Comparison of ENCODE assay signal across 8 cellular contexts in genomic region chr1:202009326-202010031, GRCh38. TPM values are rescaled to one million over a fixed set of nuclear protein-coding genes. Genes with fewer than 3 reads are reported as not detected.
DNase-seq lines count a peak whose midpoint lies in the region; ATAC-seq and TF ChIP-seq lines count a peak whose summit lies in the region.

No MANE protein-coding gene starts in this region.

- H3K36me3 ChIP-seq in A673 (ENCODE audit: insufficient read depth, low read length, poor library complexity, severe bottlenecking) (peaks cover 10% of the 10 kb centered on the region), thoracic aorta (peaks cover 10% of the 10 kb centered on the region)

- DNase-seq in A673 (ENCODE audit: low spot score): peak; percentile 83
- peak; percentile 66 for DNase-seq in LHCN-M2 (ENCODE audit: low read depth)
- peak; percentile 65 for DNase-seq in RKO (ENCODE audit: low spot score)
- peak; percentile 29 for DNase-seq in activated effector memory CD4-positive, alpha-beta T cell treated with Interleukin-2 at 50 U/mL for 16 hours
- DNase-seq in foreskin keratinocyte: peak in 1 of 2 donors; percentile 68
- peak in 51 of 56 donors; percentile 9 to 91 (median 62) for DNase-seq in nucleus accumbens (lab: John Stamatoyannopoulos, UW)
- DNase-seq in thoracic aorta (ENCODE audit: low spot score): peak; percentile 47

- H3K4me1 ChIP-seq in A673 (ENCODE audit: insufficient read depth, low read length, poor library complexity, severe bottlenecking): no peaks in the 10 kb centered on the region
- peaks cover 22% of the 10 kb centered on the region for H3K4me1 ChIP-seq in foreskin keratinocyte
- H3K4me1 ChIP-seq in thoracic aorta (ENCODE audit: control insufficient read depth in 1 of 2, low read depth in 2 of 2): no peaks in the 10 kb centered on the region

- no peaks in the 10 kb centered on the region for H3K27me3 ChIP-seq in A673 (replicated peaks; ENCODE audit: insufficient read depth, low read depth, low read length, poor library complexity)
- H3K27me3 ChIP-seq in foreskin keratinocyte: no peaks in the 10 kb centered on the region
- no peaks in the 10 kb centered on the region for H3K27me3 ChIP-seq in thoracic aorta (replicated peaks; ENCODE audit: insufficient read depth)

- TF ChIP-seq CTCF in A673 (conservative IDR thresholded peaks at IDR 0.05; ENCODE audit: low read depth, low read length): peak; percentile 90
- TF ChIP-seq CTCF in foreskin keratinocyte (conservative IDR thresholded peaks at IDR 0.05): peak; percentile 95
- peak; percentile 82 for TF ChIP-seq CTCF in thoracic aorta (IDR thresholded peaks at IDR 0.05)

- CTCF ChIA-PET in A673 (lab: Charles Lee): no interaction called here

- H3K9me3 ChIP-seq in A673 (ENCODE audit: low read depth, low read length, poor library complexity, severe bottlenecking): no peaks in the 10 kb centered on the region
- no peaks in the 10 kb centered on the region for H3K9me3 ChIP-seq in thoracic aorta

- ATAC-seq in GM18909 (IDR thresholded peaks at IDR 0.05; ENCODE audit: poor library complexity, unreplicated experiment): peak; percentile 52
- peak; percentile 37 for ATAC-seq in foreskin keratinocyte
- ATAC-seq in thoracic aorta (ENCODE audit: insufficient number of reproducible peaks, low FRiP score, low read depth): peak; percentile 64

- intact Hi-C loops in A673 (cut with micrococcal nuclease; ENCODE audit: unreplicated experiment): loop anchor here (1.0 kb wide), 2 partner anchors 110 to 126 kb away; no protein-coding TSS in a partner anchor

- POLR2A ChIA-PET in A673 (lab: Charles Lee; ENCODE audit: low non-redundant PET): interaction anchor here (0.6 kb wide), 1 partner anchor 131 kb away, joined by 4 read pairs; no protein-coding TSS in a partner anchor

- BruUV-seq in A673 (replicated peaks; lab: Mats Ljungman, UMichigan): no TSS peak

- H3K4me3 ChIP-seq in A673 (ENCODE audit: low read depth, low read length, poor library complexity, severe bottlenecking) (no peak overlapping the region), thoracic aorta (no peak overlapping the region)

- H3K27ac ChIP-seq in A673 (ENCODE audit: low read depth, low read length, poor library complexity, severe bottlenecking) (no peak overlapping the region), foreskin keratinocyte (peak overlapping the region; percentile 10), thoracic aorta (no peak overlapping the region)

RNA-seq across cellular contexts. Expression of gene ELF3, which starts 0.9 kb away (rescaled TPM):
- total RNA-seq in A673 (2021) (0.50 and 0.56 TPM in 2 replicates), LHCN-M2 (2014; rRNA removed) (0.06 TPM in 1 of 2 replicates, not detected in the other), foreskin keratinocyte (0.04 and 0.07 TPM in 2 replicates), thoracic aorta (1 to 10 TPM in 1 of 2 donors, under 1 TPM in 1; 0.95 to 4.9 TPM)
- polyA plus RNA-seq in LHCN-M2 (2012): 0.17 TPM
- polyA plus RNA-seq in foreskin keratinocyte: 0.04 TPM in 1 of 2 replicates, not detected in the other

RNA-seq across cellular contexts. Expression of gene RNPEP, which starts 27.0 kb away (rescaled TPM):
- total RNA-seq in A673 (2021) (59.3 and 74.1 TPM in 2 replicates), LHCN-M2 (2014; rRNA removed) (70.2 and 73.3 TPM in 2 replicates), foreskin keratinocyte (75.0 and 79.3 TPM in 2 replicates), thoracic aorta (10 to 100 TPM; 46.3 to 58.2 TPM)
- polyA plus RNA-seq in LHCN-M2 (2012): 58.7 TPM
- polyA plus RNA-seq in foreskin keratinocyte: 82.4 and 97.4 TPM in 2 replicates

RNA-seq across cellular contexts. Expression of gene TIMM17A, which starts 54.2 kb away (rescaled TPM):
- 111 and 112 TPM in 2 replicates for total RNA-seq in A673 (2021)
- total RNA-seq in LHCN-M2 (2014; rRNA removed): 62.8 and 63.1 TPM in 2 replicates
- 63.0 TPM for polyA plus RNA-seq in LHCN-M2 (2012)
- total RNA-seq in foreskin keratinocyte: 63.6 and 66.4 TPM in 2 replicates
- 73.5 TPM in 2 replicates for polyA plus RNA-seq in foreskin keratinocyte
- total RNA-seq in thoracic aorta: 10 to 100 TPM; 29.6 to 44.7 TPM
